8 cellular contexts compared by ENCODE assay signal in the genomic region with DNA sequence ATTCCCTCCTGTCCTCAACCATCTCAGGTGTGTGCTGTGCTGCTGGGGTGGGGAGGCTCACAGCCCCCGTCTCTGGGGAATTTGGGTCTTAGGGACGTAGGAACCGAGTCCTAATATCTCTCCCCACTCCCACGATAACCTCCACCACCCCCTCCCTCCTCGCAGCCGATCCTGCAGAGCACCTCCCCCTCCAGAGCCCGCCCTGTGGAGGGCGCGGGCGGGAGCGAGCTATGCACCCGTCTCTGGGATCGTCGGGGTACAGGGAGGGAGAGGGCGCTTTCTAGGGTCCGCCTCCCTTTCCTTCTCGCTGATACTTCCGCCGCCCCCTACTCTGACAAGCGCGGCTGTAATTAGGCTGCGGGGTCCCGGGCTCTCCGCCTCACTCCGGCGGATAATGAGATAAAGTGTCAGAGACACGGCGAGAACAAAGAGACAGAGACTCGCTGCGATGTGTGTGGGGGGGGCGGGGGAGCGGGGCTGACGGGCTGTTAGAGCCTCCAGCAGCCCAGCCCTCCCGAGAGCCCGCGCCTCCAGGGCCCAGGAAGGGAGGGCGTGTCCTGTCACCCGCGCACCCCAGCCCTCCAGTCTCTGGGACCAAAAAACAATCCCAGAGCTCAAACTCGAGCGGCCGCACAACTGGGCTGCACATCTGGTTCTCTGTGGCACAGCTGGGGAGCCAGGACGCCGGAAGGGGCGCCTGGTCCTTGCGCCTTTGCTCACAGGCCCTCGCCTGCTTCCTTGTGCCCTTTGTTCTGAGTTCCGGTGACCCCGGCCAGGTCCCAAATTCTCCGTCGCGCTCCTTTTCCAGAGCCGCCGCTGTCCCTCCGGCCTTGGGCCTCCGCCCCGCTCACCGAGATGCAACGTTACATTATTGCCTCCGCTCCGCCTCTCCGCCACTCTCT. TPM values are rescaled to one million over a fixed set of nuclear protein-coding genes. Genes with fewer than 3 reads are reported as not detected.
DNase-seq lines count a peak whose midpoint lies in the region; TF ChIP-seq lines count a peak whose summit lies in the region.

No MANE protein-coding gene starts in this region.

- H3K4me3 ChIP-seq in fibroblast of pulmonary artery (replicated peaks; ENCODE audit: low read depth, low read length) (peak overlapping the region; percentile 18), retinal pigment epithelial cell (ENCODE audit: low read length) (peak overlapping the region; percentile 21)

- DNase-seq in stimulated activated CD4-positive, alpha-beta T cell treated with anti-CD3 and anti-CD28 coated beads, Interleukin-2, amount 100 ng/mL, for 24 hours: peak; percentile 44 to 54
- no peak for DNase-seq in stimulated activated CD4-positive, alpha-beta T cell treated with anti-CD3 and anti-CD28 coated beads, Interleukin-4, amount 100 ng/mL, for 24 hours
- DNase-seq in SW480 (ENCODE audit: low spot score) (peak; percentile 69), fibroblast of pulmonary artery (ENCODE audit: low read depth) (no peak), retinal pigment epithelial cell (ENCODE audit: low read depth) (no peak), occipital lobe (lab: John Stamatoyannopoulos, UW) (no peak), MV-4-11 (lab: John Stamatoyannopoulos, UW) (no peak)
- DNase-seq in stimulated activated CD4-positive, alpha-beta T cell treated with anti-CD3 and anti-CD28 coated beads, Interleukin-12 subunit alpha, Interleukin-12 subunit beta, amount 100 ng/mL, for 4 hours: no peak

- TF ChIP-seq CTCF in fibroblast of pulmonary artery (IDR thresholded peaks at IDR 0.05; ENCODE audit: low read length, missing control alignments): no peak
- no peak for TF ChIP-seq CTCF in retinal pigment epithelial cell (conservative IDR thresholded peaks at IDR 0.05; ENCODE audit: low read depth, low read length)

RNA-seq across cellular contexts. Expression of a gene that starts 8.7 kb away (rescaled TPM):
- total RNA-seq in occipital lobe: 36.2 TPM

RNA-seq across cellular contexts. Expression of a gene that starts 12.8 kb away (rescaled TPM):
- 0.94 TPM for total RNA-seq in occipital lobe

RNA-seq across cellular contexts. Expression of a gene that starts 21.6 kb away (rescaled TPM):
- total RNA-seq in occipital lobe: 0.78 TPM

Comparison
In these comparisons a context has a peak if more than half of its experiments do, and no peak if none do; other contexts are left out.
1. DNase-seq: peak in stimulated activated CD4-positive, alpha-beta T cell treated with anti-CD3 and anti-CD28 coated beads, Interleukin-2, amount 100 ng/mL, for 24 hours (2 of 2) and SW480 (single experiment); none in stimulated activated CD4-positive, alpha-beta T cell treated with anti-CD3 and anti-CD28 coated beads, Interleukin-4, amount 100 ng/mL, for 24 hours (single experiment), fibroblast of pulmonary artery (single experiment), retinal pigment epithelial cell (single experiment), occipital lobe (single experiment), MV-4-11 (single experiment) and stimulated activated CD4-positive, alpha-beta T cell treated with anti-CD3 and anti-CD28 coated beads, Interleukin-12 subunit alpha, Interleukin-12 subunit beta, amount 100 ng/mL, for 4 hours (single experiment).